8 cellular contexts compared by ENCODE assay signal in genomic region chr9:105522618-105523385, GRCh38.
DNase-seq lines count a peak whose midpoint lies in the region; ATAC-seq, FAIRE-seq and TF ChIP-seq lines count a peak whose summit lies in the region.
"Not testable (repeated sequence)": the region's sequence is repeated elsewhere in the genome, so short reads cannot be mapped to it uniquely, and the experiment has no call there.

No MANE protein-coding gene starts in this region.

- not testable (repeated sequence) for H3K27me3 Mint-ChIP-seq in stimulated activated memory B cell treated with anti-CD40 and anti-IgM and Interleukin-4, amounts not matched to agents 10 μg/mL and 1 μg/mL and 100 μg/mL, for 72 hours

- FAIRE-seq in GM19239 (lab: Jason Lieb, UNC) = peak; percentile 73

- peaks cover 20% of the 10 kb centered on the region for H3K36me3 Mint-ChIP-seq in stimulated activated memory B cell treated with anti-CD40 and anti-IgM and Interleukin-4, amounts not matched to agents 10 μg/mL and 1 μg/mL and 100 μg/mL, for 72 hours

- ATAC-seq in GM18511 (IDR thresholded peaks at IDR 0.05; ENCODE audit: unreplicated experiment) (peak; percentile 87), GM21528 (IDR thresholded peaks at IDR 0.05; ENCODE audit: low FRiP score, unreplicated experiment) (peak; percentile 84), HG02763 (IDR thresholded peaks at IDR 0.05; ENCODE audit: unreplicated experiment) (peak; percentile 54), HG03095 (IDR thresholded peaks at IDR 0.05; ENCODE audit: unreplicated experiment) (peak; percentile 92), HG03469 (IDR thresholded peaks at IDR 0.05; ENCODE audit: unreplicated experiment) (peak; percentile 87)
- peak; percentile 67 for ATAC-seq in stimulated activated memory B cell treated with anti-CD40 and anti-IgM and Interleukin-4, amounts not matched to agents 10 μg/mL and 1 μg/mL and 100 μg/mL, for 72 hours

- not testable (repeated sequence) for H3K9me3 Mint-ChIP-seq in stimulated activated memory B cell treated with anti-CD40 and anti-IgM and Interleukin-4, amounts not matched to agents 10 μg/mL and 1 μg/mL and 100 μg/mL, for 72 hours

- peak overlapping the region; percentile 21; the same call in 1 of the 2 replicates for H3K27ac ChIP-seq in VCaP

- not testable (repeated sequence) for DNase-seq in GM19239 (ENCODE audit: insufficient read length, low spot score)

- not testable (repeated sequence) for TF ChIP-seq CTCF in VCaP (conservative IDR thresholded peaks at IDR 0.05)

- not testable (repeated sequence) for H3K4me3 Mint-ChIP-seq in stimulated activated memory B cell treated with anti-CD40 and anti-IgM and Interleukin-4, amounts not matched to agents 10 μg/mL and 1 μg/mL and 100 μg/mL, for 72 hours

- H3K4me1 Mint-ChIP-seq in stimulated activated memory B cell treated with anti-CD40 and anti-IgM and Interleukin-4, amounts not matched to agents 10 μg/mL and 1 μg/mL and 100 μg/mL, for 72 hours = peaks cover 11% of the 10 kb centered on the region

- not testable (repeated sequence) for H3K27ac Mint-ChIP-seq in stimulated activated memory B cell treated with anti-CD40 and anti-IgM and Interleukin-4, amounts not matched to agents 10 μg/mL and 1 μg/mL and 100 μg/mL, for 72 hours
